ENCODE assay signal across 8 cellular contexts in genomic region chr5:112419596-112420110, GRCh38. TPM values are rescaled to one million over a fixed set of nuclear protein-coding genes. Genes with fewer than 3 reads are reported as not detected.
DNase-seq lines count a peak whose midpoint lies in the region; ATAC-seq and TF ChIP-seq lines count a peak whose summit lies in the region.

No MANE protein-coding gene starts in this region.

- DNase-seq in AG20443 (ENCODE audit: low spot score) (peak; percentile 48), NCI-H526 treated with DMSO at 0.1 percent for 48 hours (lab: John Stamatoyannopoulos, UW) (peak; percentile 1), T47D (ENCODE audit: low read depth in 1 of 2, low spot score in 1 of 2) (peak; percentile 65 to 81), islet precursor cell (peak; percentile 83), spleen (peak; percentile 86), HCEC 1CT (no peak)

- TF ChIP-seq CTCF in spleen (IDR thresholded peaks at IDR 0.05 in 8 of 11, conservative IDR thresholded peaks at IDR 0.05 in 3 of 11): no peak

- peak overlapping the region; percentile 60 to 97 (median 82) for H3K4me3 ChIP-seq in spleen

- H3K36me3 ChIP-seq in spleen: no peaks in the 10 kb centered on the region

- in situ Hi-C loops in T47D (cut with HindIII; ENCODE audit: low pct_unique_long_range_greater_than_20kb, low sequenced_read_pairs): no loop called here

- H3K27me3 ChIP-seq in spleen (replicated peaks in 1 of 7): peaks cover 0 to 65% (median 20%) of the 10 kb centered on the region in 7 donors

- WGBS in spleen, 5 donors: 0 to 3% (median 1%) methylated on average over 21 to 57 of the region's 57 CpGs

- intact Hi-C loops in spleen (cut with DNase I; ENCODE audit: low total_unique reads): loop anchor here (5.0 kb wide), 1 partner anchor 207 kb away; no protein-coding TSS in a partner anchor

- TF ChIP-seq POLR2A in spleen (IDR thresholded peaks at IDR 0.05): no peak

- H3K4me1 ChIP-seq in spleen: peaks cover 0 to 47% (median 29%) of the 10 kb centered on the region in 6 donors

- peak overlapping the region; percentile 48 to 88 (median 83) for H3K27ac ChIP-seq in spleen

- ATAC-seq in GM18498 (IDR thresholded peaks at IDR 0.05; ENCODE audit: unreplicated experiment) (peak; percentile 50), HG02852 (IDR thresholded peaks at IDR 0.05; ENCODE audit: unreplicated experiment) (peak; percentile 39)

- H3K9me3 ChIP-seq in spleen: no peaks in the 10 kb centered on the region

RNA-seq across cellular contexts. Expression of gene EPB41L4A, which starts 0.6 kb away (rescaled TPM):
- total RNA-seq in spleen: 10 to 100 TPM; 11.1 to 28.1 (median 15.6) TPM
- polyA plus RNA-seq in spleen: 1 to 10 TPM; 1.4 to 4.2 (median 2.0) TPM
